ENCODE assay signal across 22 cellular contexts in genomic region chr4:53680168-53680567, GRCh38.
"Had no signal": no experiment of that assay in that cellular context is flagged by ENCODE, and none has a peak within 500 bp of the region (broad histone marks: within the 10 kb centered on the region; RNA-seq: fewer than 3 reads in every experiment).

No MANE protein-coding gene starts in this region.

- H3K9ac ChIP-seq: KMS-11, SK-N-SH had no signal

- DNase-seq: Kasumi-1, MV-4-11, NCI-H1092, NCI-H1105 treated with DMSO at 0.1 percent for 48 hours, NCI-H1417 treated with DMSO at 0.1 percent for 48 hours, NCI-H146, NCI-H1694 treated with DMSO at 0.1 percent for 48 hours, NCI-H1930, NCI-H2081, NCI-H2107, NCI-H2227 treated with DMSO at 0.1 percent for 48 hours, NCI-H524, NCI-H69, NCI-H774, PC-3, SHP77, SK-N-SH, SW 1271, T-cell had no signal

- H3K27ac ChIP-seq: KMS-11, RWPE1 had no signal

- H3K4me2 ChIP-seq: KMS-11, SK-N-SH had no signal

- ATAC-seq: Panc1, PC-3, T-cell had no signal

- H3K9me3 ChIP-seq: SK-N-SH had no signal
